33 cellular contexts compared by ENCODE assay signal in the genomic region with DNA sequence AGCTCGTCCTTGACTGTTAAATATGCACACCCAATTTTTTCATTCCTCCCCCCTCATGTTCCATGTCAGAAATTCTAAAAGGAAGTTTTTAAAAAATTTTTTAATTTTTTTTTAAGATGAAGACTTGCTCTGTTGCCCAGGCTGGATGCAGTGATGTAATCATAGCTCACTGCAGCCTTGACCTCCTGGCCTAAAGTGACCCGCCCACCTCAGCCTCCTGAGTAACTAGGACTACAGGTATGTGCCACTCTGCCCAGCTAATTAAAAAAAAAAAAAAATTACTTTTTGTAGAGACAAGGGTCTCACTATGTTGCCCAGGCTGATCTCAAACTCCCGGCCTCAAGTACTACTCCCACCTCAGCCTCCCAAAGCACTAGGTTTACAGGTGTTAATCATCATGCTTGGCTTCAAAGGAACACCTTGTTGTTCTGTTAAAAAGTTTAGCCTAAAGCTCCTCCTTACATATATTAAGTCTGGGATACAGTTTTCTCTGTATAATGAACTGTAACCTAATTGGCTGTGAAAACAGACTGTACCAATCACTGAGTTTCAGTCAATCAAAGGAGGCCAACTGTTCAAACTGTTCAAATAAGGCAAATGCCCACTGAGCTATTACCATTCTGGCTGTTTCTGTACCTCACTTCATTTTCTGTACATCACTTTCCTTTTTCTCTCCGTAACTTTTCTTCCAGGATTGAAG. TPM values are rescaled to one million over a fixed set of nuclear protein-coding genes. Genes with fewer than 3 reads are reported as not detected.
"Had no signal": no experiment of that assay in that cellular context is flagged by ENCODE, and none has a peak within 500 bp of the region (broad histone marks: within the 10 kb centered on the region; RNA-seq: fewer than 3 reads in every experiment).

No MANE protein-coding gene starts in this region.

- H3K36me3 ChIP-seq: ascending aorta, cardiac muscle cell had no signal

- H3K9me3 ChIP-seq: ascending aorta had no signal

- ATAC-seq: activated CD8-positive, alpha-beta T cell treated with anti-CD3 and anti-CD28 coated beads for 36 hours; activated naive CD8-positive, alpha-beta T cell treated with anti-CD3 and anti-CD28 coated beads, Interleukin-2, amount 50 U/mL, for 24 hours; activated T-cell treated with anti-CD3 and anti-CD28 coated beads, Interleukin-2, amount 50 U/mL, for 4 hours; activated T-cell treated with anti-CD3 and anti-CD28 coated beads, Interleukin-2, amount 50 U/mL, for 72 hours; activated T-helper 17 cell treated with anti-CD3 and anti-CD28 coated beads, Interleukin-2, amount 50 U/mL, for 72 hours had no signal

- H3K27me3 ChIP-seq: ascending aorta, cardiac muscle cell had no signal

- DNase-seq: activated B cell treated with CpG ODN at 0.5 μM for 24 hours; activated CD4-positive, alpha-beta memory T cell treated with anti-CD3 and anti-CD28 coated beads for 36 hours; activated CD4-positive, alpha-beta T cell treated with anti-CD3 and anti-CD28 coated beads for 4 hours; activated CD4-positive, alpha-beta T cell treated with anti-CD3 and anti-CD28 coated beads, Interleukin-2, amount 10 ng/mL, durations not matched to agents 24 days and 14 days; activated CD4-positive, alpha-beta T cell treated with anti-CD3 and anti-CD28 coated beads, Interleukin-2, amount 50 U/mL, for 1 hour; activated CD4-positive, alpha-beta T cell treated with anti-CD3 and anti-CD28 coated beads, Interleukin-2, amount 50 U/mL, for 4 hours; activated CD4-positive, CD25-positive, alpha-beta regulatory T cell treated with anti-CD3 and anti-CD28 coated beads, Interleukin-2, amount 50 U/mL, for 72 hours; activated CD8-positive, alpha-beta memory T cell treated with anti-CD3 and anti-CD28 coated beads, Interleukin-2, amount 50 U/mL, for 4 hours; activated CD8-positive, alpha-beta T cell treated with anti-CD3 and anti-CD28 coated beads for 36 hours; activated effector memory CD4-positive, alpha-beta T cell treated with anti-CD3 and anti-CD28 coated beads, Interleukin-2, amount 50 U/mL, for 16 hours; activated naive CD4-positive, alpha-beta T cell treated with anti-CD3 and anti-CD28 coated beads, Interleukin-2, amount 10 ng/mL, durations not matched to agents 7 days and 5 days; activated naive CD4-positive, alpha-beta T cell treated with Interleukin-2 at 50 U/mL for 16 hours; activated naive CD8-positive, alpha-beta T cell treated with anti-CD3 and anti-CD28 coated beads, Interleukin-2, amount 10 ng/mL, durations not matched to agents 7 days and 5 days; activated naive CD8-positive, alpha-beta T cell treated with anti-CD3 and anti-CD28 coated beads, Interleukin-2, amount 50 U/mL, for 24 hours; activated T-cell treated with anti-CD3 and anti-CD28 coated beads for 4 hours; activated T-cell treated with anti-CD3 and anti-CD28 coated beads, Interleukin-2, amount 50 U/mL, for 1 hour; activated T-cell treated with anti-CD3 and anti-CD28 coated beads, Interleukin-2, amount 50 U/mL, for 4 hours; activated T-cell treated with anti-CD3 and anti-CD28 coated beads, Interleukin-2, amount 50 U/mL, for 72 hours; amygdala; anterior cingulate cortex; caudate nucleus; cerebellar nuclear complex; T-helper 1 cell; T-helper 2 cell; T-helper 9 cell had no signal

- H3K27ac ChIP-seq: ascending aorta, cardiac muscle cell, VCaP had no signal

- H3K4me3 ChIP-seq: ascending aorta, cardiac muscle cell had no signal

- H3K4me1 ChIP-seq: ascending aorta had no signal

RNA-seq across cellular contexts. Expression of a gene that starts 17.8 kb away (rescaled TPM):
- total RNA-seq: activated B cell treated with CpG ODN at 0.5 μM for 24 hours; activated CD4-positive, alpha-beta memory T cell treated with anti-CD3 and anti-CD28 coated beads for 36 hours; activated CD4-positive, alpha-beta T cell treated with anti-CD3 and anti-CD28 coated beads, Interleukin-2, amount 10 ng/mL, durations not matched to agents 24 days and 14 days; activated CD8-positive, alpha-beta memory T cell treated with anti-CD3 and anti-CD28 coated beads for 36 hours; activated CD8-positive, alpha-beta T cell treated with anti-CD3 and anti-CD28 coated beads for 36 hours; activated naive CD8-positive, alpha-beta T cell treated with anti-CD3 and anti-CD28 coated beads, Interleukin-2, amount 10 ng/mL, durations not matched to agents 7 days and 5 days; activated T-cell treated with anti-CD3 and anti-CD28 coated beads, Interleukin-2, amount 50 U/mL, for 4 hours; activated T-helper 1 cell treated with anti-CD3 and anti-CD28 coated beads, Interleukin-12 subunit alpha, Interleukin-12 subunit beta, Interleukin-2, Interleukin-4 antibody, amounts not matched to agents 30 ng/mL and 10 ng/mL and 1 ng/mL, durations not matched to agents 14 hours and 24 hours and 36 hours; activated T-helper 17 cell treated with anti-CD3 and anti-CD28 coated beads, Interleukin-2, amount 50 U/mL, for 72 hours; ascending aorta; chondrocyte had no signal
- polyA plus RNA-seq: adipose tissue had no signal

RNA-seq across cellular contexts. Expression of a gene that starts 41.0 kb away (rescaled TPM):
- total RNA-seq: chondrocyte had no signal
